In the genomic region with DNA sequence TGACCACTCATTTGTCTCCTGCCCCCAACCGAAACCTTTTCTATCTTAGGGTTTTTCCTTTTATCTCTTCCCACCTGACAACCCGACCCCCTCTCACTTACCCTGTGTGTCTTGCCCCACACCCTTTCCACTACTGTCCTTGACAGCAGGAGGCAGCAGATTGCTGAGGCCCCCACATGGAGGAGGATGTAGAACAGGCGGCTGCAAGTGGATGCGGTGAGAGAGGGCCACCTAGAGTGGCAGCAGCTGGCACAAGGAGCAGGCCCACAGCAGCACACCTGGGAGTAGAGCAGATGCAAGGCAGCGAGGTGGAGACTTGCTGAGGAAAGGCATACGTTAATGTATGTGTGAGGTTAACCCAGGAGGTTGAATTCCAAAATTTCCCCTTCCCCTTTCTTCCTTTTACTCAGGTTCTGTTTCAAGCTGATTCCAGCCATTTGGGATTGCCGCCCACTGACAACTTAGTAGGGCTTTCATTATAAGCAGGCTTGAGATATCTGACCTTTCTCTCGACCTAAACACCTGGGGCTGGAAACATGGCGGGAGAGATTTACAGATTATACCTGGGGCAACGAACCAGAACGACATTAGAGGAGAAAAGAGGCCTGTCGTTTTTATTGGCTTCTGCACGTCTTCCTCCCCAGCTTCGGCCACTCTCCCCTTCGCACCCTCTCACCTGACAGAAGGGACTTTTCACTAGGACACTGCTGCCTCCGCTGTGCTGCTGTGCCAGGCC, we compare ENCODE assay signal across 8 cellular contexts. TPM values are rescaled to one million over a fixed set of nuclear protein-coding genes. Genes with fewer than 3 reads are reported as not detected.
DNase-seq lines count a peak whose midpoint lies in the region; ATAC-seq, FAIRE-seq and TF ChIP-seq lines count a peak whose summit lies in the region.

No MANE protein-coding gene starts in this region.

- FAIRE-seq in GM12892 (lab: Jason Lieb, UNC) = peak; percentile 21
- FAIRE-seq in HTR-8/SVneo (lab: Jason Lieb, UNC) = no peak

- no peak for DNase-seq in GM12892 (ENCODE audit: insufficient read length)
- peak; percentile 74 for DNase-seq in NCI-H345 (lab: John Stamatoyannopoulos, UW)
- no peak for DNase-seq in coronary artery (ENCODE audit: low spot score)
- no peak for DNase-seq in HTR-8/SVneo (ENCODE audit: insufficient read length, low spot score)
- no peak for DNase-seq in SK-N-DZ (ENCODE audit: low spot score)

- H3K27ac ChIP-seq in coronary artery (peak overlapping the region; percentile 75 to 96), rectal smooth muscle tissue (ENCODE audit: low read depth, low read length) (peak overlapping the region; percentile 92)

- ATAC-seq in HG03159 (IDR thresholded peaks at IDR 0.05; ENCODE audit: unreplicated experiment) (no peak), GM19035 (IDR thresholded peaks at IDR 0.05; ENCODE audit: unreplicated experiment) (no peak)

- no peak; the same call in 1 of the 2 replicates for TF ChIP-seq POLR2A in GM12892 (IDR thresholded peaks at IDR 0.05; ENCODE audit: low read depth, low read length)

- H3K4me3 ChIP-seq in coronary artery (no peak overlapping the region), rectal smooth muscle tissue (ENCODE audit: low read length) (peak overlapping the region; percentile 99)

- TF ChIP-seq CTCF in coronary artery (IDR thresholded peaks at IDR 0.05) = no peak

- peaks cover 18% of the 10 kb centered on the region for H3K4me1 ChIP-seq in rectal smooth muscle tissue (ENCODE audit: control insufficient read depth, insufficient read depth, low read length)

- H3K36me3 ChIP-seq in rectal smooth muscle tissue (ENCODE audit: control insufficient read depth, insufficient read depth, low read length) = peaks cover 13% of the 10 kb centered on the region

- no peak overlapping the region for H3K9ac ChIP-seq in rectal smooth muscle tissue (ENCODE audit: low read length)

- H3K27me3 ChIP-seq in rectal smooth muscle tissue (ENCODE audit: control insufficient read depth, insufficient read depth, low read length) = no peaks in the 10 kb centered on the region

RNA-seq across cellular contexts. Expression of gene SERINC4, which starts 0.6 kb away (rescaled TPM):
- polyA plus RNA-seq in GM12892 (2012; ENCODE audit: missing spikeins) = 0.25 TPM
- polyA plus RNA-seq in SK-N-DZ (2014; cell fraction: cytosol; rRNA removed) = 0.06 and 0.33 TPM in 2 replicates
- 0.07 and 1.1 TPM in 2 replicates for polyA plus RNA-seq in SK-N-DZ (2014; cell fraction: nucleus; rRNA removed)

RNA-seq across cellular contexts. Expression of gene HYPK, which starts 1.0 kb away (rescaled TPM):
- 7.9 TPM for polyA plus RNA-seq in GM12892 (2012; ENCODE audit: missing spikeins)
- 4.3 TPM in 2 replicates for polyA plus RNA-seq in SK-N-DZ (2014; cell fraction: cytosol; rRNA removed)
- 8.5 and 10.7 TPM in 2 replicates for polyA plus RNA-seq in SK-N-DZ (2014; cell fraction: nucleus; rRNA removed)

RNA-seq across cellular contexts. Expression of gene SERF2, which starts 7.3 kb away (rescaled TPM):
- polyA plus RNA-seq in GM12892 (2012; ENCODE audit: missing spikeins) = 955 TPM
- polyA plus RNA-seq in SK-N-DZ (2014; cell fraction: cytosol; rRNA removed) = 966 and 1,135 TPM in 2 replicates
- polyA plus RNA-seq in SK-N-DZ (2014; cell fraction: nucleus; rRNA removed) = 841 and 1,066 TPM in 2 replicates

RNA-seq across cellular contexts. Expression of gene ELL3, which starts 22.6 kb away (rescaled TPM):
- polyA plus RNA-seq in GM12892 (2012; ENCODE audit: missing spikeins) = 13.4 TPM
- polyA plus RNA-seq in SK-N-DZ (2014; cell fraction: cytosol; rRNA removed) = not detected in 2 replicates
- not detected in 2 replicates for polyA plus RNA-seq in SK-N-DZ (2014; cell fraction: nucleus; rRNA removed)

RNA-seq across cellular contexts. Expression of gene MFAP1, which starts 25.1 kb away (rescaled TPM):
- polyA plus RNA-seq in GM12892 (2012; ENCODE audit: missing spikeins) = 40.9 TPM
- 35.0 and 40.1 TPM in 2 replicates for polyA plus RNA-seq in SK-N-DZ (2014; cell fraction: cytosol; rRNA removed)
- polyA plus RNA-seq in SK-N-DZ (2014; cell fraction: nucleus; rRNA removed) = 17.4 and 20.0 TPM in 2 replicates
